In genomic region chr4:25865586-25865985, GRCh38 we compare ENCODE assay signal across 12 cellular contexts. TPM values are rescaled to one million over a fixed set of nuclear protein-coding genes. Genes with fewer than 3 reads are reported as not detected.
DNase-seq lines count a peak whose midpoint lies in the region; ATAC-seq, FAIRE-seq and TF ChIP-seq lines count a peak whose summit lies in the region.
"Had no signal": no experiment of that assay in that cellular context is flagged by ENCODE, and none has a peak within 500 bp of the region (broad histone marks: within the 10 kb centered on the region; RNA-seq: fewer than 3 reads in every experiment).

No MANE protein-coding gene starts in this region.

- no peak overlapping the region for H4K5ac ChIP-seq in mesendoderm (ENCODE audit: low read length)

- no peak overlapping the region for H3K56ac ChIP-seq in mesendoderm (ENCODE audit: low read length)

- H3K4me1 Mint-ChIP-seq in Calu3 (ENCODE audit: low read depth, unreplicated experiment), result peaks cover 28% of the 10 kb centered on the region
- peaks cover 5% of the 10 kb centered on the region for H3K4me1 Mint-ChIP-seq in astrocyte (ENCODE audit: low read depth, unreplicated experiment)
- peaks cover 17 to 21% (median 18%) of the 10 kb centered on the region in 3 donors for H3K4me1 Mint-ChIP-seq in T-cell

- H3K4ac ChIP-seq in mesendoderm (ENCODE audit: low read depth, low read length), result no peak overlapping the region

- H3K9me3 Mint-ChIP-seq in Calu3 (ENCODE audit: low read depth, unreplicated experiment) (no peaks in the 10 kb centered on the region), astrocyte (ENCODE audit: unreplicated experiment) (no peaks in the 10 kb centered on the region), T-cell (no peaks in the 10 kb centered on the region)
- H3K9me3 Mint-ChIP-seq: dendritic cell treated with granulocyte-macrophage colony-stimulating factor and Interleukin-4, amounts not matched to agents 40 ng/mL and 50 ng/mL, for 4 days had no signal

- no peak overlapping the region for H4K8ac ChIP-seq in mesendoderm (ENCODE audit: low read depth, low read length)

- no peak overlapping the region for H3K18ac ChIP-seq in mesendoderm (ENCODE audit: low read length)

- H3K9me3 ChIP-seq in astrocyte (ENCODE audit: insufficient read depth, low read depth, low read length), result no peaks in the 10 kb centered on the region

- FAIRE-seq in astrocyte (lab: Jason Lieb, UNC), result no peak

- H3K79me2 ChIP-seq in astrocyte (ENCODE audit: insufficient read depth, low read length) (no peaks in the 10 kb centered on the region), mesendoderm (ENCODE audit: control insufficient read depth, insufficient read depth, low read length) (no peaks in the 10 kb centered on the region)

- H3K36me3 Mint-ChIP-seq in Calu3 (ENCODE audit: insufficient read depth, unreplicated experiment), result peaks cover 30% of the 10 kb centered on the region
- no peaks in the 10 kb centered on the region for H3K36me3 Mint-ChIP-seq in astrocyte (ENCODE audit: low read depth, unreplicated experiment)
- H3K36me3 Mint-ChIP-seq in T-cell, result peaks cover 3% of the 10 kb centered on the region

- DNase-seq in Calu3 (peak; percentile 82), HT1080 (ENCODE audit: low read depth) (peak; percentile 74), astrocyte (ENCODE audit: low read depth) (peak; percentile 32), mesendoderm (peak; percentile 91), C1 segment of cervical spinal cord (lab: John Stamatoyannopoulos, UW) (no peak), T-cell (no peak), DMS114 treated with DMSO at 0.1 percent for 48 hours (lab: John Stamatoyannopoulos, UW; ENCODE audit: unreplicated experiment) (no peak)
- DNase-seq: activated T-cell treated with anti-CD3 and anti-CD28 coated beads, Interleukin-2, amount 50 U/mL, for 48 hours; NCI-H1694 treated with DMSO at 0.1 percent for 48 hours; posterior cingulate gyrus had no signal

- BruUV-seq in Calu3 (replicated peaks; lab: Mats Ljungman, UMichigan), result no TSS peak

- TF ChIP-seq CTCF in Calu3 (IDR thresholded peaks at IDR 0.05; ENCODE audit: unreplicated experiment) (no peak), astrocyte (IDR thresholded peaks at IDR 0.05; ENCODE audit: insufficient read depth, low read depth, low read length) (no peak)

- H2BK5ac ChIP-seq in mesendoderm (ENCODE audit: low read length), result no peak overlapping the region

- H3K23ac ChIP-seq in mesendoderm (ENCODE audit: low read length), result no peak overlapping the region

- POLR2A ChIA-PET in T-cell (lab: Charles Lee), result no interaction called here

- no peak overlapping the region for H3K4me2 ChIP-seq in astrocyte (ENCODE audit: low read length)
- no peak overlapping the region for H3K4me2 ChIP-seq in mesendoderm (ENCODE audit: low read length)

- H3K36me3 ChIP-seq in astrocyte (ENCODE audit: insufficient read depth, low read length) (no peaks in the 10 kb centered on the region), mesendoderm (ENCODE audit: control insufficient read depth, insufficient read depth, low read length) (no peaks in the 10 kb centered on the region)

- peak overlapping the region; percentile 30 for H3K4me3 Mint-ChIP-seq in Calu3 (ENCODE audit: low read depth, unreplicated experiment)
- H3K4me3 Mint-ChIP-seq in astrocyte (ENCODE audit: unreplicated experiment), result no peak overlapping the region
- peak overlapping the region in 1 of 3 donors; percentile 18 for H3K4me3 Mint-ChIP-seq in T-cell
- H3K4me3 Mint-ChIP-seq: dendritic cell treated with granulocyte-macrophage colony-stimulating factor and Interleukin-4, amounts not matched to agents 40 ng/mL and 50 ng/mL, for 4 days had no signal

- ATAC-seq in T-cell (replicated peaks in 1 of 4) (no peak), GM18519 (IDR thresholded peaks at IDR 0.05; ENCODE audit: low FRiP score, unreplicated experiment) (no peak)

- no peak overlapping the region for H3K27ac ChIP-seq in astrocyte (ENCODE audit: low read depth, low read length)
- H3K27ac ChIP-seq in mesendoderm (ENCODE audit: low read depth, low read length), result no peak overlapping the region

- H3K27me3 Mint-ChIP-seq in Calu3 (ENCODE audit: unreplicated experiment) (no peaks in the 10 kb centered on the region), astrocyte (ENCODE audit: low read depth, unreplicated experiment) (peaks cover 13% of the 10 kb centered on the region), T-cell (no peaks in the 10 kb centered on the region)

- no peaks in the 10 kb centered on the region for H3K79me1 ChIP-seq in mesendoderm (ENCODE audit: low read length)

- H3K27ac Mint-ChIP-seq in Calu3 (ENCODE audit: unreplicated experiment) (peak overlapping the region; percentile 85), astrocyte (ENCODE audit: unreplicated experiment) (no peak overlapping the region), T-cell (no peak overlapping the region)
- H3K27ac Mint-ChIP-seq: dendritic cell treated with granulocyte-macrophage colony-stimulating factor and Interleukin-4, amounts not matched to agents 40 ng/mL and 50 ng/mL, for 4 days had no signal

- H3K27me3 ChIP-seq in astrocyte (ENCODE audit: insufficient read depth, low read length) (no peaks in the 10 kb centered on the region), mesendoderm (ENCODE audit: insufficient read depth, low read length, poor library complexity) (no peaks in the 10 kb centered on the region)

- H2AFZ ChIP-seq in astrocyte (ENCODE audit: low read depth, low read length), result no peak overlapping the region

- H4K20me1 ChIP-seq in astrocyte (ENCODE audit: insufficient read depth, low read length), result no peaks in the 10 kb centered on the region

- no peak overlapping the region for H2BK15ac ChIP-seq in mesendoderm (replicated peaks; ENCODE audit: low read depth)

- CTCF ChIA-PET in Calu3 (lab: Charles Lee) (interaction anchor here (0.7 to 1.4 kb wide), 7 partner anchors 8 to 304 kb away, joined by 3 to 4 read pairs (median 3); no protein-coding TSS in a partner anchor), T-cell (lab: Charles Lee) (no interaction called here)

- H3K4me1 ChIP-seq in astrocyte (ENCODE audit: insufficient read depth, low read length) (peaks cover 7% of the 10 kb centered on the region), mesendoderm (ENCODE audit: control insufficient read depth, low read depth, low read length) (no peaks in the 10 kb centered on the region)

- H2AK5ac ChIP-seq in mesendoderm (ENCODE audit: low read length), result no peak overlapping the region

- no CpG with 5 or more reads among the region's 4 CpGs for WGBS in mesendoderm (ENCODE audit: extremely low coverage, insufficient coverage, low lambda C conversion rate)

- H3K9ac ChIP-seq in astrocyte (ENCODE audit: low read length) (no peak overlapping the region), mesendoderm (ENCODE audit: low read length) (no peak overlapping the region)

- H3K4me3 ChIP-seq in astrocyte (ENCODE audit: insufficient read depth, low read depth, low read length) (no peak overlapping the region), mesendoderm (ENCODE audit: low read length) (no peak overlapping the region)

- H2BK120ac ChIP-seq in mesendoderm (ENCODE audit: low read depth, low read length), result no peak overlapping the region

- intact Hi-C loops in Calu3 (cut with micrococcal nuclease; ENCODE audit: unreplicated experiment), result no loop called here

RNA-seq across cellular contexts. Expression of gene SEL1L3, which starts 2.8 kb away (rescaled TPM):
- 116 and 120 TPM in 2 replicates for total RNA-seq in Calu3 (2022)
- total RNA-seq in HT1080 (2014; rRNA removed; shearing (Covaris generic)), result 45.3 and 51.9 TPM in 2 replicates
- polyA plus RNA-seq in HT1080 (2015; cell fraction: cytosol; rRNA removed), result 51.5 and 65.3 TPM in 2 replicates
- polyA plus RNA-seq in HT1080 (2015; cell fraction: nucleus; rRNA removed), result 91.3 and 103 TPM in 2 replicates
- total RNA-seq in astrocyte, result 24.9 and 32.7 TPM in 2 replicates
- 34.3 TPM for polyA plus RNA-seq in mesendoderm (2013, experiment 1 of 2)
- 36.9 TPM for polyA plus RNA-seq in mesendoderm (2013, experiment 2 of 2)
- 10 to 100 TPM; 43.6 to 69.9 (median 50.1) TPM for total RNA-seq in T-cell

RNA-seq across cellular contexts. Expression of gene SMIM20, which starts 48.4 kb away (rescaled TPM):
- 21.0 and 23.2 TPM in 2 replicates for total RNA-seq in Calu3 (2022)
- 44.5 and 53.5 TPM in 2 replicates for total RNA-seq in HT1080 (2014; rRNA removed; shearing (Covaris generic))
- polyA plus RNA-seq in HT1080 (2015; cell fraction: cytosol; rRNA removed), result 61.4 and 66.8 TPM in 2 replicates
- polyA plus RNA-seq in HT1080 (2015; cell fraction: nucleus; rRNA removed), result 12.4 and 19.9 TPM in 2 replicates
- 19.4 and 22.3 TPM in 2 replicates for total RNA-seq in astrocyte
- polyA plus RNA-seq in mesendoderm (2013, experiment 1 of 2), result 28.3 TPM
- polyA plus RNA-seq in mesendoderm (2013, experiment 2 of 2), result 28.3 TPM
- total RNA-seq in T-cell, result 10 to 100 TPM; 13.1 to 19.1 (median 16.0) TPM

Comparison
In these comparisons a context has a peak if more than half of its experiments do, and no peak if none do; other contexts are left out.
1. DNase-seq: peak in Calu3 (single experiment), HT1080 (single experiment), astrocyte (single experiment) and mesendoderm (single experiment); none in C1 segment of cervical spinal cord (0 of 14), T-cell (0 of 34) and DMS114 treated with DMSO at 0.1 percent for 48 hours (single experiment).